In the genomic region with DNA sequence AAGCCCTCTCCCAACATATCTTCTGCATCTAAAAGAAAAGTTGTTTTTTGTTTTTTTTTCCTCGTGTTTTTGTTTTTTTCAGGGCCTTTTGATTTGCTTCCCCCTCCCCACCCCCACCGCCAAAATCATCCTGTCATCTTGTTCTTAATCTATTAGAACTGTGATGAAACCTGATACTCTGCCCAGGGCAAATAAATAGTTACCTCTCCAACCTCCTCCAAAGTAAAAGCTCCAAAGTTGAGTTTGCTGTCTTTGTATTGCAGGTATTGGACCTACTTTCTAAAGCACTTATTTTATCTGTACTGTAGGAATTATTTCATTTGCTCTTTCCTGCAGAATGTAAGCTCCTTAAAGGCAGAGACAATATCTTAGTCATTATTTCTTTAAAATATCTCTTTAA, we compare ENCODE assay signal across 16 cellular contexts.
A peak's percentile ranks its signal among the peaks of the same experiment; 100 is the strongest.
DNase-seq lines count a peak whose midpoint lies in the region; ATAC-seq and TF ChIP-seq lines count a peak whose summit lies in the region.
"Had no signal": no experiment of that assay in that cellular context is flagged by ENCODE, and none has a peak within 500 bp of the region (broad histone marks: within the 10 kb centered on the region; RNA-seq: fewer than 3 reads in every experiment).

No MANE protein-coding gene starts in this region.

- H3K36me3 ChIP-seq in RWPE2 (ENCODE audit: low read depth): peaks cover 12% of the 10 kb centered on the region; the same call in 1 of the 2 replicates

- DNase-seq in Calu3 (no peak), HFFc6 (no peak), RWPE2 (ENCODE audit: low spot score) (no peak), mesothelial cell of epicardium (ENCODE audit: low spot score in 2 of 2, unreplicated experiment in 2 of 2) (no peak), LoVo (ENCODE audit: low spot score) (no peak), NCI-H2107 (lab: John Stamatoyannopoulos, UW) (no peak), NCI-H82 treated with DMSO at 0.1 percent for 48 hours (lab: John Stamatoyannopoulos, UW; ENCODE audit: unreplicated experiment) (no peak)
- DNase-seq in activated CD8-positive, alpha-beta memory T cell treated with anti-CD3 and anti-CD28 coated beads, Interleukin-2, amount 10 ng/mL, durations not matched to agents 7 days and 5 days: no peak
- DNase-seq: BE2C; CD4-positive, alpha-beta memory T cell; Kasumi-1; NCI-H1694 treated with DMSO at 0.1 percent for 48 hours; NCI-H2171 treated with DMSO at 0.1 percent for 48 hours; NCI-H524 treated with DMSO at 0.1 percent for 48 hours; NK-92 treated with Interleukin-12 subunit alpha and Interleukin-12 subunit beta, amount 100 ng/mL, for 24 hours; OCI-M1 had no signal

- no peaks in the 10 kb centered on the region for H3K27me3 ChIP-seq in RWPE2 (ENCODE audit: insufficient read depth, poor library complexity, severe bottlenecking)
- H3K27me3 ChIP-seq: BE2C had no signal

- intact Hi-C loops in Calu3 (cut with micrococcal nuclease; ENCODE audit: unreplicated experiment): no loop called here

- BruUV-seq in Calu3 (replicated peaks; lab: Mats Ljungman, UMichigan): no TSS peak

- H3K9me3 Mint-ChIP-seq in Calu3 (ENCODE audit: low read depth, unreplicated experiment) (no peaks in the 10 kb centered on the region), HFFc6 (0 out of 2 replicates have a peak, but pooled peaks cover 3% of the 10 kb centered on the region), mesothelial cell of epicardium (peaks cover 4% of the 10 kb centered on the region)
- H3K9me3 Mint-ChIP-seq in activated CD8-positive, alpha-beta memory T cell treated with anti-CD3 and anti-CD28 coated beads, Interleukin-2, amount 10 ng/mL, durations not matched to agents 7 days and 5 days (ENCODE audit: low read depth): no peaks in the 10 kb centered on the region

- no peak for TF ChIP-seq CTCF in Calu3 (IDR thresholded peaks at IDR 0.05; ENCODE audit: unreplicated experiment)
- TF ChIP-seq CTCF in HFFc6 (IDR thresholded peaks at IDR 0.05): no peak
- TF ChIP-seq CTCF in RWPE2 (IDR thresholded peaks at IDR 0.05; ENCODE audit: poor library complexity, severe bottlenecking): no peak
- no peak for TF ChIP-seq CTCF in mesothelial cell of epicardium (IDR thresholded peaks at IDR 0.05; ENCODE audit: unreplicated experiment)

- no peaks in the 10 kb centered on the region for H3K9me3 ChIP-seq in RWPE2 (ENCODE audit: severe bottlenecking)
- H3K9me3 ChIP-seq: BE2C had no signal

- peaks cover 51% of the 10 kb centered on the region for H3K36me3 Mint-ChIP-seq in Calu3 (ENCODE audit: insufficient read depth, unreplicated experiment)
- H3K36me3 Mint-ChIP-seq in HFFc6 (ENCODE audit: low read depth): peaks cover 36% of the 10 kb centered on the region
- peaks cover 19% of the 10 kb centered on the region for H3K36me3 Mint-ChIP-seq in mesothelial cell of epicardium
- no peaks in the 10 kb centered on the region for H3K36me3 Mint-ChIP-seq in activated CD8-positive, alpha-beta memory T cell treated with anti-CD3 and anti-CD28 coated beads, Interleukin-2, amount 10 ng/mL, durations not matched to agents 7 days and 5 days
- H3K36me3 Mint-ChIP-seq: CD4-positive, alpha-beta memory T cell had no signal

- peak overlapping the region; percentile 35 for H3K4me3 Mint-ChIP-seq in Calu3 (ENCODE audit: low read depth, unreplicated experiment)
- peak overlapping the region; percentile 13; the same call in 1 of the 2 replicates for H3K4me3 Mint-ChIP-seq in HFFc6
- no peak overlapping the region for H3K4me3 Mint-ChIP-seq in mesothelial cell of epicardium
- no peak overlapping the region for H3K4me3 Mint-ChIP-seq in activated CD8-positive, alpha-beta memory T cell treated with anti-CD3 and anti-CD28 coated beads, Interleukin-2, amount 10 ng/mL, durations not matched to agents 7 days and 5 days
- H3K4me3 Mint-ChIP-seq: CD4-positive, alpha-beta memory T cell had no signal

- ATAC-seq in RWPE2 (ENCODE audit: low read depth): no peak
- no peak for ATAC-seq in activated CD8-positive, alpha-beta memory T cell treated with anti-CD3 and anti-CD28 coated beads, Interleukin-2, amount 10 ng/mL, durations not matched to agents 7 days and 5 days

- H3K27me3 Mint-ChIP-seq in Calu3 (ENCODE audit: unreplicated experiment) (no peaks in the 10 kb centered on the region), HFFc6 (ENCODE audit: insufficient read depth) (no peaks in the 10 kb centered on the region), mesothelial cell of epicardium (ENCODE audit: low read depth) (no peaks in the 10 kb centered on the region)
- H3K27me3 Mint-ChIP-seq in activated CD8-positive, alpha-beta memory T cell treated with anti-CD3 and anti-CD28 coated beads, Interleukin-2, amount 10 ng/mL, durations not matched to agents 7 days and 5 days: peaks cover 23% of the 10 kb centered on the region

- H3K27ac Mint-ChIP-seq in Calu3 (ENCODE audit: unreplicated experiment) (peak overlapping the region; percentile 81), HFFc6 (peak overlapping the region; percentile 72), mesothelial cell of epicardium (peak overlapping the region; percentile 88)
- H3K27ac Mint-ChIP-seq in activated CD8-positive, alpha-beta memory T cell treated with anti-CD3 and anti-CD28 coated beads, Interleukin-2, amount 10 ng/mL, durations not matched to agents 7 days and 5 days: no peak overlapping the region
- H3K27ac Mint-ChIP-seq: CD4-positive, alpha-beta memory T cell had no signal

- H3K27ac ChIP-seq in RWPE2 (ENCODE audit: poor library complexity, severe bottlenecking): peak overlapping the region; percentile 57

- H3K4me3 ChIP-seq in RWPE2 (ENCODE audit: severe bottlenecking): no peak overlapping the region

- H3K4me1 Mint-ChIP-seq in Calu3 (ENCODE audit: low read depth, unreplicated experiment): peaks cover 76% of the 10 kb centered on the region
- peaks cover 82% of the 10 kb centered on the region for H3K4me1 Mint-ChIP-seq in HFFc6 (ENCODE audit: low read depth)
- H3K4me1 Mint-ChIP-seq in mesothelial cell of epicardium: peaks cover 40% of the 10 kb centered on the region
- H3K4me1 Mint-ChIP-seq in activated CD8-positive, alpha-beta memory T cell treated with anti-CD3 and anti-CD28 coated beads, Interleukin-2, amount 10 ng/mL, durations not matched to agents 7 days and 5 days: no peaks in the 10 kb centered on the region
- H3K4me1 Mint-ChIP-seq: CD4-positive, alpha-beta memory T cell had no signal

- CTCF ChIA-PET in Calu3 (lab: Charles Lee): interaction anchor here (1.0 kb wide), 1 partner anchor 11 kb away, joined by 4 read pairs; no protein-coding TSS in a partner anchor
- CTCF ChIA-PET in activated CD8-positive, alpha-beta memory T cell treated with anti-CD3 and anti-CD28 coated beads, Interleukin-2, amount 10 ng/mL, durations not matched to agents 7 days and 5 days (lab: Charles Lee): no interaction called here

- H3K4me1 ChIP-seq in RWPE2 (ENCODE audit: insufficient read depth, poor library complexity, severe bottlenecking): peaks cover 31% of the 10 kb centered on the region

Comparison
In these comparisons a context has a peak if more than half of its experiments do, and no peak if none do; other contexts are left out.
1. H3K4me3 Mint-ChIP-seq: peak in Calu3 (single experiment) and HFFc6 (single experiment); none in mesothelial cell of epicardium (single experiment) and activated CD8-positive, alpha-beta memory T cell treated with anti-CD3 and anti-CD28 coated beads, Interleukin-2, amount 10 ng/mL, durations not matched to agents 7 days and 5 days (single experiment).